Comparison of ENCODE assay signal across 17 cellular contexts in genomic region chr19:340620-341385, GRCh38. TPM values are rescaled to one million over a fixed set of nuclear protein-coding genes. Genes with fewer than 3 reads are reported as not detected.
DNase-seq lines count a peak whose midpoint lies in the region; ATAC-seq and TF ChIP-seq lines count a peak whose summit lies in the region.
"Had no signal": no experiment of that assay in that cellular context is flagged by ENCODE, and none has a peak within 500 bp of the region (broad histone marks: within the 10 kb centered on the region; RNA-seq: fewer than 3 reads in every experiment).

No MANE protein-coding gene starts in this region.

- no peaks in the 10 kb centered on the region for H4K20me1 ChIP-seq in fibroblast of lung (ENCODE audit: control insufficient read depth, extremely low read depth, insufficient read depth, low read length)

- intact Hi-C loops in CD8-positive, alpha-beta T cell (cut with DNase I, micrococcal nuclease): loop anchor here in 1 of 2 experiments (10.0 kb wide), 1 partner anchor 144 kb away; no protein-coding TSS in a partner anchor
- intact Hi-C loops in ovary (cut with DNase I): no loop called here

- H3K4me3 ChIP-seq in CD8-positive, alpha-beta T cell (ENCODE audit: low read depth, low read length): no peak overlapping the region
- H3K4me3 ChIP-seq in HFF-Myc (replicated peaks; ENCODE audit: low read depth, low read length): peak overlapping the region; percentile 54; the same call in 1 of the 2 replicates
- no peak overlapping the region for H3K4me3 ChIP-seq in fibroblast of lung (replicated peaks in 1 of 4; ENCODE audit: control extremely low read depth in 1 of 4, insufficient read depth in 1 of 4, low read depth in 3 of 4, low read length in 4 of 4)
- H3K4me3 ChIP-seq in ovary: no peak overlapping the region
- H3K4me3 ChIP-seq: colonic mucosa had no signal

- WGBS in ovary, 3 donors: 81 to 87% (median 87%) methylated on average over 15 of the region's 15 CpGs

- H3K9me3 Mint-ChIP-seq in CD8-positive, alpha-beta T cell: no peaks in the 10 kb centered on the region
- no peaks in the 10 kb centered on the region for H3K9me3 Mint-ChIP-seq in progenitor cell of endocrine pancreas (ENCODE audit: low read depth)
- H3K9me3 Mint-ChIP-seq in activated CD8-positive, alpha-beta memory T cell treated with anti-CD3 and anti-CD28 coated beads, Interleukin-2, amount 10 ng/mL, durations not matched to agents 7 days and 5 days (ENCODE audit: low read depth): peaks cover 3% of the 10 kb centered on the region
- H3K9me3 Mint-ChIP-seq: activated T-cell treated with anti-CD3 and anti-CD28 coated beads, Interleukin-2, amount 50 U/mL, for 72 hours had no signal

- no peak overlapping the region for H3K4me3 Mint-ChIP-seq in CD8-positive, alpha-beta T cell
- H3K4me3 Mint-ChIP-seq in progenitor cell of endocrine pancreas (ENCODE audit: low read depth): no peak overlapping the region
- no peak overlapping the region for H3K4me3 Mint-ChIP-seq in activated CD8-positive, alpha-beta memory T cell treated with anti-CD3 and anti-CD28 coated beads, Interleukin-2, amount 10 ng/mL, durations not matched to agents 7 days and 5 days
- H3K4me3 Mint-ChIP-seq: stimulated activated naive CD8-positive, alpha-beta T cell treated with anti-CD3 and anti-CD28 coated beads, Interleukin-15, Interleukin-2, amounts not matched to agents 100 ng/mL and 50 ng/mL, for 24 hours had no signal

- no peak overlapping the region for H3K9ac ChIP-seq in fibroblast of lung (ENCODE audit: insufficient read depth, low read length)

- CTCF ChIA-PET in CD8-positive, alpha-beta T cell (lab: Charles Lee): no interaction called here
- CTCF ChIA-PET in activated CD8-positive, alpha-beta memory T cell treated with anti-CD3 and anti-CD28 coated beads, Interleukin-2, amount 10 ng/mL, durations not matched to agents 7 days and 5 days (lab: Charles Lee): interaction anchor here (0.9 kb wide), 1 partner anchor 170 kb away, joined by 3 read pairs; no protein-coding TSS in a partner anchor

- DNase-seq in CD8-positive, alpha-beta T cell: no peak
- DNase-seq in HFF-Myc (ENCODE audit: extremely low read depth, low read depth) (no peak), fibroblast of lung (ENCODE audit: low read depth in 2 of 2) (no peak), progenitor cell of endocrine pancreas (ENCODE audit: low spot score, unreplicated experiment) (no peak), ovary (no peak), foreskin melanocyte (no peak)
- DNase-seq in activated CD8-positive, alpha-beta memory T cell treated with anti-CD3 and anti-CD28 coated beads, Interleukin-2, amount 10 ng/mL, durations not matched to agents 7 days and 5 days: no peak
- DNase-seq: activated CD4-positive, alpha-beta T cell treated with anti-CD3 and anti-CD28 coated beads for 48 hours; activated T-cell treated with anti-CD3 and anti-CD28 coated beads, Interleukin-2, amount 50 U/mL, for 72 hours; colonic mucosa; esophagus squamous epithelium; GOT3; left colon; NCI-H1048; T-helper 9 cell had no signal

- H3K27ac ChIP-seq in CD8-positive, alpha-beta T cell (ENCODE audit: low read depth, low read length): no peak overlapping the region
- H3K27ac ChIP-seq in fibroblast of lung (ENCODE audit: insufficient read depth, low read length): no peak overlapping the region
- H3K27ac ChIP-seq in ovary: no peak overlapping the region
- H3K27ac ChIP-seq: colonic mucosa, esophagus squamous epithelium had no signal

- H3K36me3 Mint-ChIP-seq in CD8-positive, alpha-beta T cell: peaks cover 13% of the 10 kb centered on the region
- H3K36me3 Mint-ChIP-seq in progenitor cell of endocrine pancreas (ENCODE audit: insufficient read depth): peaks cover 23% of the 10 kb centered on the region
- peaks cover 29% of the 10 kb centered on the region for H3K36me3 Mint-ChIP-seq in activated CD8-positive, alpha-beta memory T cell treated with anti-CD3 and anti-CD28 coated beads, Interleukin-2, amount 10 ng/mL, durations not matched to agents 7 days and 5 days

- H3K27me3 ChIP-seq in CD8-positive, alpha-beta T cell (ENCODE audit: insufficient read depth, low read length): no peaks in the 10 kb centered on the region
- H3K27me3 ChIP-seq in fibroblast of lung (ENCODE audit: control insufficient read depth, insufficient read depth, low read length) (no peaks in the 10 kb centered on the region), ovary (no peaks in the 10 kb centered on the region)
- H3K27me3 ChIP-seq: colonic mucosa had no signal

- peaks cover 70% of the 10 kb centered on the region for H3K4me1 Mint-ChIP-seq in CD8-positive, alpha-beta T cell (ENCODE audit: low read depth)
- peaks cover 31% of the 10 kb centered on the region for H3K4me1 Mint-ChIP-seq in progenitor cell of endocrine pancreas (ENCODE audit: low read depth)
- peaks cover 48% of the 10 kb centered on the region for H3K4me1 Mint-ChIP-seq in activated CD8-positive, alpha-beta memory T cell treated with anti-CD3 and anti-CD28 coated beads, Interleukin-2, amount 10 ng/mL, durations not matched to agents 7 days and 5 days

- H3K27ac Mint-ChIP-seq in CD8-positive, alpha-beta T cell: peak overlapping the region; percentile 11
- peak overlapping the region; percentile 84 for H3K27ac Mint-ChIP-seq in progenitor cell of endocrine pancreas
- no peak overlapping the region for H3K27ac Mint-ChIP-seq in activated CD8-positive, alpha-beta memory T cell treated with anti-CD3 and anti-CD28 coated beads, Interleukin-2, amount 10 ng/mL, durations not matched to agents 7 days and 5 days
- H3K27ac Mint-ChIP-seq: activated T-cell treated with anti-CD3 and anti-CD28 coated beads, Interleukin-2, amount 50 U/mL, for 72 hours; B cell; stimulated activated naive CD8-positive, alpha-beta T cell treated with anti-CD3 and anti-CD28 coated beads, Interleukin-15, Interleukin-2, amounts not matched to agents 100 ng/mL and 50 ng/mL, for 24 hours had no signal

- POLR2A ChIA-PET in CD8-positive, alpha-beta T cell (lab: Charles Lee): no interaction called here

- H2AFZ ChIP-seq in fibroblast of lung (ENCODE audit: low read length): no peak overlapping the region

- no peak for TF ChIP-seq CTCF in CD8-positive, alpha-beta T cell (IDR thresholded peaks at IDR 0.05)
- TF ChIP-seq CTCF in HFF-Myc (IDR thresholded peaks at IDR 0.05; ENCODE audit: low read depth, low read length, missing control alignments) (no peak), fibroblast of lung (conservative IDR thresholded peaks at IDR 0.05 in 1 of 2, IDR thresholded peaks at IDR 0.05 in 1 of 2; ENCODE audit: low read depth in 1 of 2, low read length in 2 of 2) (no peak), progenitor cell of endocrine pancreas (IDR thresholded peaks at IDR 0.05; ENCODE audit: unreplicated experiment) (no peak), ovary (IDR thresholded peaks at IDR 0.05) (no peak)

- H3K9me3 ChIP-seq in CD8-positive, alpha-beta T cell (ENCODE audit: low read length): no peaks in the 10 kb centered on the region
- H3K9me3 ChIP-seq in fibroblast of lung (ENCODE audit: control insufficient read depth, insufficient read depth, low read depth, low read length): no peaks in the 10 kb centered on the region
- no peaks in the 10 kb centered on the region for H3K9me3 ChIP-seq in ovary
- H3K9me3 ChIP-seq: colonic mucosa, esophagus squamous epithelium had no signal

- peak overlapping the region; percentile 51 for H3K4me2 ChIP-seq in fibroblast of lung (ENCODE audit: extremely low read depth, insufficient read depth, low read length)

- H3K36me3 ChIP-seq in CD8-positive, alpha-beta T cell (ENCODE audit: insufficient read depth, low read length): no peaks in the 10 kb centered on the region
- H3K36me3 ChIP-seq in fibroblast of lung (ENCODE audit: control insufficient read depth, insufficient read depth, low read length) (peaks cover 7% of the 10 kb centered on the region), ovary (no peaks in the 10 kb centered on the region)
- H3K36me3 ChIP-seq: colonic mucosa had no signal

- no peak for ATAC-seq in CD8-positive, alpha-beta T cell
- no peak for ATAC-seq in activated CD8-positive, alpha-beta memory T cell treated with anti-CD3 and anti-CD28 coated beads, Interleukin-2, amount 10 ng/mL, durations not matched to agents 7 days and 5 days
- ATAC-seq: activated T-cell treated with anti-CD3 and anti-CD28 coated beads, Interleukin-2, amount 50 U/mL, for 72 hours; left colon had no signal

- no peak for TF ChIP-seq POLR2A in ovary (IDR thresholded peaks at IDR 0.05)

- TF ChIP-seq EP300 in ovary (IDR thresholded peaks at IDR 0.05): no peak

- no peaks in the 10 kb centered on the region for H3K27me3 Mint-ChIP-seq in CD8-positive, alpha-beta T cell (ENCODE audit: low read depth)
- peaks cover 7% of the 10 kb centered on the region for H3K27me3 Mint-ChIP-seq in progenitor cell of endocrine pancreas
- no peaks in the 10 kb centered on the region for H3K27me3 Mint-ChIP-seq in activated CD8-positive, alpha-beta memory T cell treated with anti-CD3 and anti-CD28 coated beads, Interleukin-2, amount 10 ng/mL, durations not matched to agents 7 days and 5 days
- H3K27me3 Mint-ChIP-seq: B cell had no signal

- H3K4me1 ChIP-seq in CD8-positive, alpha-beta T cell (ENCODE audit: insufficient read depth, low read length): peaks cover 30% of the 10 kb centered on the region
- H3K4me1 ChIP-seq in fibroblast of lung (ENCODE audit: control insufficient read depth, extremely low read depth, insufficient read depth, low read length): peaks cover 7% of the 10 kb centered on the region
- H3K4me1 ChIP-seq in ovary (ENCODE audit: insufficient read depth): peaks cover 33% of the 10 kb centered on the region

- peaks cover 74% of the 10 kb centered on the region for H3K79me2 ChIP-seq in fibroblast of lung (ENCODE audit: control insufficient read depth, insufficient read depth, low read length)

RNA-seq across cellular contexts. Expression of gene MIER2, which starts 3.8 kb away (rescaled TPM):
- total RNA-seq in CD8-positive, alpha-beta T cell: 10 to 100 TPM; 10.5 to 11.0 TPM
- 9.2 and 20.6 TPM in 2 replicates for total RNA-seq in fibroblast of lung
- polyA plus RNA-seq in fibroblast of lung: 13.7 and 17.7 TPM in 2 replicates
- 25.5 and 32.9 TPM in 2 replicates for polyA plus RNA-seq in fibroblast of lung (2012)
- 91.8 and 160 TPM in 2 replicates for polyA minus RNA-seq in fibroblast of lung (ENCODE audit: low replicate concordance)
- total RNA-seq in progenitor cell of endocrine pancreas: 42.6 and 46.7 TPM in 2 replicates
- total RNA-seq in ovary: 10 to 100 TPM in 6 of 7 donors, 1 to 10 TPM in 1; 9.8 to 29.6 (median 22.8) TPM
- polyA plus RNA-seq in ovary: 10 to 100 TPM; 13.3 to 15.0 TPM
- total RNA-seq in activated CD8-positive, alpha-beta memory T cell treated with anti-CD3 and anti-CD28 coated beads, Interleukin-2, amount 10 ng/mL, durations not matched to agents 7 days and 5 days: 10 to 100 TPM; 21.6 to 23.8 TPM

RNA-seq across cellular contexts. Expression of gene PLPP2, which starts 49.6 kb away (rescaled TPM):
- under 1 TPM; 0.11 to 0.24 TPM for total RNA-seq in CD8-positive, alpha-beta T cell
- total RNA-seq in fibroblast of lung: 10.0 and 26.6 TPM in 2 replicates
- 1.8 and 18.6 TPM in 2 replicates for polyA plus RNA-seq in fibroblast of lung
- 1.6 and 21.8 TPM in 2 replicates for polyA plus RNA-seq in fibroblast of lung (2012)
- polyA minus RNA-seq in fibroblast of lung (ENCODE audit: low replicate concordance): 18.5 and 49.3 TPM in 2 replicates
- 46.3 and 52.7 TPM in 2 replicates for total RNA-seq in progenitor cell of endocrine pancreas
- 10 to 100 TPM in 3 of 7 donors, 1 to 10 TPM in 4; 3.0 to 75.0 (median 5.9) TPM for total RNA-seq in ovary
- polyA plus RNA-seq in ovary: 1 to 10 TPM in 1 of 2 donors, under 1 TPM in 1; 0.68 to 3.1 TPM
- not detected for total RNA-seq in activated CD8-positive, alpha-beta memory T cell treated with anti-CD3 and anti-CD28 coated beads, Interleukin-2, amount 10 ng/mL, durations not matched to agents 7 days and 5 days
